Comparison of ENCODE assay signal across 13 cellular contexts in genomic region chr12:120887253-120888043, GRCh38. TPM values are rescaled to one million over a fixed set of nuclear protein-coding genes. Genes with fewer than 3 reads are reported as not detected.
DNase-seq lines count a peak whose midpoint lies in the region; ATAC-seq and TF ChIP-seq lines count a peak whose summit lies in the region.
"Had no signal": no experiment of that assay in that cellular context is flagged by ENCODE, and none has a peak within 500 bp of the region (broad histone marks: within the 10 kb centered on the region; RNA-seq: fewer than 3 reads in every experiment).

No MANE protein-coding gene starts in this region.

- peak overlapping the region; percentile 73; the same call in 1 of the 2 replicates for H3K4me3 ChIP-seq in GM08714 (ENCODE audit: low read length)
- H3K4me3 ChIP-seq: colonic mucosa had no signal

- peaks cover 17% of the 10 kb centered on the region for H3K4me1 Mint-ChIP-seq in WTC11
- H3K4me1 Mint-ChIP-seq in activated naive CD4-positive, alpha-beta T cell treated with anti-CD3 and anti-CD28 coated beads, Interleukin-2, amount 10 ng/mL, durations not matched to agents 7 days and 5 days, result peaks cover 41% of the 10 kb centered on the region

- TF ChIP-seq CTCF in WTC11 (IDR thresholded peaks at IDR 0.05), result no peak

- CTCF ChIA-PET in WTC11 (lab: Charles Lee), result interaction anchor here (0.7 to 1.2 kb wide), 2 partner anchors 16 to 118 kb away, joined by 3 read pairs; no protein-coding TSS in a partner anchor
- CTCF ChIA-PET in activated naive CD4-positive, alpha-beta T cell treated with anti-CD3 and anti-CD28 coated beads, Interleukin-2, amount 10 ng/mL, durations not matched to agents 7 days and 5 days (lab: Charles Lee), result interaction anchor here (1.7 kb wide), 1 partner anchor 30 kb away, joined by 6 read pairs; no protein-coding TSS in a partner anchor

- ATAC-seq in WTC11 (no peak), GM21447 (IDR thresholded peaks at IDR 0.05; ENCODE audit: unreplicated experiment) (no peak)
- ATAC-seq in activated CD4-positive, CD25-positive, alpha-beta regulatory T cell treated with anti-CD3 and anti-CD28 coated beads, Interleukin-2, amount 50 U/mL, for 24 hours, result no peak
- ATAC-seq: left ventricle myocardium superior had no signal

- DNase-seq in WTC11 (ENCODE audit: low spot score) (no peak), GDM1 (lab: John Stamatoyannopoulos, UW) (no peak)
- DNase-seq in activated naive CD4-positive, alpha-beta T cell treated with anti-CD3 and anti-CD28 coated beads, Interleukin-2, amount 10 ng/mL, durations not matched to agents 7 days and 5 days, result peak; percentile 34
- peak; percentile 29 to 39 for DNase-seq in stimulated activated CD4-positive, alpha-beta T cell treated with anti-CD3 and anti-CD28 coated beads, Interleukin-2, amount 100 ng/mL, for 24 hours
- DNase-seq in effector CD4-positive, alpha-beta T cell, result no peak
- DNase-seq: activated effector memory CD4-positive, alpha-beta T cell treated with Interleukin-2 at 50 U/mL for 16 hours; colonic mucosa; KG1; left ventricle myocardium superior; RPMI8226 had no signal

- POLR2A ChIA-PET in WTC11 (lab: Charles Lee), result interaction anchor here (0.6 kb wide), 1 partner anchor 763 kb away, joined by 7 read pairs; no protein-coding TSS in a partner anchor

- no peaks in the 10 kb centered on the region for H3K36me3 Mint-ChIP-seq in WTC11
- peaks cover 13% of the 10 kb centered on the region for H3K36me3 Mint-ChIP-seq in activated naive CD4-positive, alpha-beta T cell treated with anti-CD3 and anti-CD28 coated beads, Interleukin-2, amount 10 ng/mL, durations not matched to agents 7 days and 5 days

- H3K4me3 Mint-ChIP-seq in WTC11, result no peak overlapping the region
- H3K4me3 Mint-ChIP-seq in activated naive CD4-positive, alpha-beta T cell treated with anti-CD3 and anti-CD28 coated beads, Interleukin-2, amount 10 ng/mL, durations not matched to agents 7 days and 5 days, result no peak overlapping the region

- H3K9me3 Mint-ChIP-seq in WTC11, result no peaks in the 10 kb centered on the region
- no peaks in the 10 kb centered on the region for H3K9me3 Mint-ChIP-seq in activated naive CD4-positive, alpha-beta T cell treated with anti-CD3 and anti-CD28 coated beads, Interleukin-2, amount 10 ng/mL, durations not matched to agents 7 days and 5 days

- H3K27ac Mint-ChIP-seq in WTC11, result peak overlapping the region; percentile 72
- peak overlapping the region; percentile 56 for H3K27ac Mint-ChIP-seq in activated naive CD4-positive, alpha-beta T cell treated with anti-CD3 and anti-CD28 coated beads, Interleukin-2, amount 10 ng/mL, durations not matched to agents 7 days and 5 days

- H3K27me3 Mint-ChIP-seq in WTC11 (ENCODE audit: low read depth), result no peaks in the 10 kb centered on the region
- H3K27me3 Mint-ChIP-seq in activated naive CD4-positive, alpha-beta T cell treated with anti-CD3 and anti-CD28 coated beads, Interleukin-2, amount 10 ng/mL, durations not matched to agents 7 days and 5 days, result no peaks in the 10 kb centered on the region

TF ChIP-seq in WTC11, 78 proteins besides CTCF, POLR2A, EP300 and RAD21 (continues in another document):
- TF ChIP-seq, protein P1, sequence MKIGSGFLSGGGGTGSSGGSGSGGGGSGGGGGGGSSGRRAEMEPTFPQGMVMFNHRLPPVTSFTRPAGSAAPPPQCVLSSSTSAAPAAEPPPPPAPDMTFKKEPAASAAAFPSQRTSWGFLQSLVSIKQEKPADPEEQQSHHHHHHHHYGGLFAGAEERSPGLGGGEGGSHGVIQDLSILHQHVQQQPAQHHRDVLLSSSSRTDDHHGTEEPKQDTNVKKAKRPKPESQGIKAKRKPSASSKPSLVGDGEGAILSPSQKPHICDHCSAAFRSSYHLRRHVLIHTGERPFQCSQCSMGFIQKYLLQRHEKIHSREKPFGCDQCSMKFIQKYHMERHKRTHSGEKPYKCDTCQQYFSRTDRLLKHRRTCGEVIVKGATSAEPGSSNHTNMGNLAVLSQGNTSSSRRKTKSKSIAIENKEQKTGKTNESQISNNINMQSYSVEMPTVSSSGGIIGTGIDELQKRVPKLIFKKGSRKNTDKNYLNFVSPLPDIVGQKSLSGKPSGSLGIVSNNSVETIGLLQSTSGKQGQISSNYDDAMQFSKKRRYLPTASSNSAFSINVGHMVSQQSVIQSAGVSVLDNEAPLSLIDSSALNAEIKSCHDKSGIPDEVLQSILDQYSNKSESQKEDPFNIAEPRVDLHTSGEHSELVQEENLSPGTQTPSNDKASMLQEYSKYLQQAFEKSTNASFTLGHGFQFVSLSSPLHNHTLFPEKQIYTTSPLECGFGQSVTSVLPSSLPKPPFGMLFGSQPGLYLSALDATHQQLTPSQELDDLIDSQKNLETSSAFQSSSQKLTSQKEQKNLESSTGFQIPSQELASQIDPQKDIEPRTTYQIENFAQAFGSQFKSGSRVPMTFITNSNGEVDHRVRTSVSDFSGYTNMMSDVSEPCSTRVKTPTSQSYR (CRISPR knock-in tag; IDR thresholded peaks at IDR 0.05), result no peak
- TF ChIP-seq, protein P2, sequence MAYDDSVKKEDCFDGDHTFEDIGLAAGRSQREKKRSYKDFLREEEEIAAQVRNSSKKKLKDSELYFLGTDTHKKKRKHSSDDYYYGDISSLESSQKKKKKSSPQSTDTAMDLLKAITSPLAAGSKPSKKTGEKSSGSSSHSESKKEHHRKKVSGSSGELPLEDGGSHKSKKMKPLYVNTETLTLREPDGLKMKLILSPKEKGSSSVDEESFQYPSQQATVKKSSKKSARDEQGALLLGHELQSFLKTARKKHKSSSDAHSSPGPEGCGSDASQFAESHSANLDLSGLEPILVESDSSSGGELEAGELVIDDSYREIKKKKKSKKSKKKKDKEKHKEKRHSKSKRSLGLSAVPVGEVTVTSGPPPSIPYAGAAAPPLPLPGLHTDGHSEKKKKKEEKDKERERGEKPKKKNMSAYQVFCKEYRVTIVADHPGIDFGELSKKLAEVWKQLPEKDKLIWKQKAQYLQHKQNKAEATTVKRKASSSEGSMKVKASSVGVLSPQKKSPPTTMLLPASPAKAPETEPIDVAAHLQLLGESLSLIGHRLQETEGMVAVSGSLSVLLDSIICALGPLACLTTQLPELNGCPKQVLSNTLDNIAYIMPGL (CRISPR knock-in tag; IDR thresholded peaks at IDR 0.05), result no peak
- no peak for TF ChIP-seq E2F1 (CRISPR knock-in tag; IDR thresholded peaks at IDR 0.05)
- TF ChIP-seq ATF2 (CRISPR knock-in tag; IDR thresholded peaks at IDR 0.05; ENCODE audit: borderline replicate concordance, low read depth), result no peak
- no peak for TF ChIP-seq NR3C1 (CRISPR knock-in tag; conservative IDR thresholded peaks at IDR 0.05; ENCODE audit: low read depth)
- no peak for TF ChIP-seq PREB (CRISPR knock-in tag; IDR thresholded peaks at IDR 0.05; ENCODE audit: borderline replicate concordance)
- TF ChIP-seq HMGA2 (CRISPR knock-in tag; IDR thresholded peaks at IDR 0.05), result no peak
- TF ChIP-seq, protein P3, sequence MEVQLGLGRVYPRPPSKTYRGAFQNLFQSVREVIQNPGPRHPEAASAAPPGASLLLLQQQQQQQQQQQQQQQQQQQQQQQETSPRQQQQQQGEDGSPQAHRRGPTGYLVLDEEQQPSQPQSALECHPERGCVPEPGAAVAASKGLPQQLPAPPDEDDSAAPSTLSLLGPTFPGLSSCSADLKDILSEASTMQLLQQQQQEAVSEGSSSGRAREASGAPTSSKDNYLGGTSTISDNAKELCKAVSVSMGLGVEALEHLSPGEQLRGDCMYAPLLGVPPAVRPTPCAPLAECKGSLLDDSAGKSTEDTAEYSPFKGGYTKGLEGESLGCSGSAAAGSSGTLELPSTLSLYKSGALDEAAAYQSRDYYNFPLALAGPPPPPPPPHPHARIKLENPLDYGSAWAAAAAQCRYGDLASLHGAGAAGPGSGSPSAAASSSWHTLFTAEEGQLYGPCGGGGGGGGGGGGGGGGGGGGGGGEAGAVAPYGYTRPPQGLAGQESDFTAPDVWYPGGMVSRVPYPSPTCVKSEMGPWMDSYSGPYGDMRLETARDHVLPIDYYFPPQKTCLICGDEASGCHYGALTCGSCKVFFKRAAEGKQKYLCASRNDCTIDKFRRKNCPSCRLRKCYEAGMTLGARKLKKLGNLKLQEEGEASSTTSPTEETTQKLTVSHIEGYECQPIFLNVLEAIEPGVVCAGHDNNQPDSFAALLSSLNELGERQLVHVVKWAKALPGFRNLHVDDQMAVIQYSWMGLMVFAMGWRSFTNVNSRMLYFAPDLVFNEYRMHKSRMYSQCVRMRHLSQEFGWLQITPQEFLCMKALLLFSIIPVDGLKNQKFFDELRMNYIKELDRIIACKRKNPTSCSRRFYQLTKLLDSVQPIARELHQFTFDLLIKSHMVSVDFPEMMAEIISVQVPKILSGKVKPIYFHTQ (CRISPR knock-in tag; IDR thresholded peaks at IDR 0.05), result no peak
- no peak for TF ChIP-seq NR1H2 (CRISPR knock-in tag; IDR thresholded peaks at IDR 0.05)
- TF ChIP-seq RORB (CRISPR knock-in tag; IDR thresholded peaks at IDR 0.05), result no peak
- TF ChIP-seq TEAD4 (CRISPR knock-in tag; IDR thresholded peaks at IDR 0.05), result no peak

RNA-seq across cellular contexts. Expression of gene SPPL3, which starts 16.7 kb away (rescaled TPM):
- total RNA-seq in WTC11 (2021), result 32.5 to 35.5 TPM (median 33.8 TPM) in 3 replicates

Comparison
In these comparisons a context has a peak if more than half of its experiments do, and no peak if none do; other contexts are left out.
1. DNase-seq: peak in activated naive CD4-positive, alpha-beta T cell treated with anti-CD3 and anti-CD28 coated beads, Interleukin-2, amount 10 ng/mL, durations not matched to agents 7 days and 5 days (single experiment) and stimulated activated CD4-positive, alpha-beta T cell treated with anti-CD3 and anti-CD28 coated beads, Interleukin-2, amount 100 ng/mL, for 24 hours (2 of 2); none in WTC11 (single experiment), GDM1 (single experiment) and effector CD4-positive, alpha-beta T cell (single experiment).